ENCODE assay signal across 9 cellular contexts in genomic region chr3:119524931-119525662, GRCh38. TPM values are rescaled to one million over a fixed set of nuclear protein-coding genes. Genes with fewer than 3 reads are reported as not detected.
DNase-seq lines count a peak whose midpoint lies in the region; ATAC-seq and TF ChIP-seq lines count a peak whose summit lies in the region.
"Had no signal": no experiment of that assay in that cellular context is flagged by ENCODE, and none has a peak within 500 bp of the region (broad histone marks: within the 10 kb centered on the region; RNA-seq: fewer than 3 reads in every experiment).

No MANE protein-coding gene starts in this region.

- no TSS peak for BruUV-seq in Calu3 (replicated peaks; lab: Mats Ljungman, UMichigan)

- intact Hi-C loops in Calu3 (cut with micrococcal nuclease; ENCODE audit: unreplicated experiment): loop anchor here (1.0 to 10.0 kb wide), 2 partner anchors 33 to 160 kb away; no protein-coding TSS in a partner anchor

- in situ Hi-C loops in KBM-7 (cut with MboI; ENCODE audit: low pct_unique_long_range_greater_than_20kb, low sequenced_read_pairs) (no loop called here), G401 (cut with HindIII; ENCODE audit: low sequenced_read_pairs) (no loop called here)

- no peak for ATAC-seq in naive B cell (ENCODE audit: low read depth in 2 of 2)
- no peak for ATAC-seq in HG02623 (IDR thresholded peaks at IDR 0.05; ENCODE audit: unreplicated experiment)
- no peak for ATAC-seq in GM18909 (IDR thresholded peaks at IDR 0.05; ENCODE audit: poor library complexity, unreplicated experiment)

- no peak for TF ChIP-seq CTCF in Calu3 (IDR thresholded peaks at IDR 0.05; ENCODE audit: unreplicated experiment)

- H3K27ac Mint-ChIP-seq in Calu3 (ENCODE audit: unreplicated experiment) (no peak overlapping the region), naive B cell (peak overlapping the region in 4 of 6 donors; percentile 13 to 67 (median 22))

- H3K4me3 Mint-ChIP-seq in Calu3 (ENCODE audit: low read depth, unreplicated experiment): no peak overlapping the region
- H3K4me3 Mint-ChIP-seq in naive B cell: no peak overlapping the region

- H3K36me3 Mint-ChIP-seq in Calu3 (ENCODE audit: insufficient read depth, unreplicated experiment): no peaks in the 10 kb centered on the region
- H3K36me3 Mint-ChIP-seq in naive B cell: peaks cover 8 to 9% of the 10 kb centered on the region in 2 donors

- H3K27me3 Mint-ChIP-seq in Calu3 (ENCODE audit: unreplicated experiment) (no peaks in the 10 kb centered on the region), naive B cell (no peaks in the 10 kb centered on the region)

- H3K4me1 Mint-ChIP-seq in Calu3 (ENCODE audit: low read depth, unreplicated experiment): no peaks in the 10 kb centered on the region
- H3K4me1 Mint-ChIP-seq in naive B cell: peaks cover 0 to under 1% (median 0%) of the 10 kb centered on the region in 3 donors

- no peaks in the 10 kb centered on the region for H3K9me3 Mint-ChIP-seq in Calu3 (ENCODE audit: low read depth, unreplicated experiment)
- H3K9me3 Mint-ChIP-seq in naive B cell: peaks cover 0 to 2% (median 0%) of the 10 kb centered on the region in 7 donors

- CTCF ChIA-PET in Calu3 (lab: Charles Lee): interaction anchor here (0.6 to 1.1 kb wide), 2 partner anchors 27 to 687 kb away, joined by 3 read pairs; partner anchors contain the start of gene TIMMDC1

- DNase-seq in Calu3 (peak; percentile 2), KBM-7 (peak; percentile 44), cerebellar cortex (ENCODE audit: low spot score) (peak; percentile 6), naive B cell (no peak), G401 (ENCODE audit: low spot score) (no peak), hepatic stellate cell (ENCODE audit: low spot score) (no peak)
- DNase-seq: activated CD8-positive, alpha-beta memory T cell treated with anti-CD3 and anti-CD28 coated beads, Interleukin-2, amount 50 U/mL, for 48 hours had no signal

RNA-seq across cellular contexts. Expression of gene TIMMDC1, which starts 26.8 kb away (rescaled TPM):
- total RNA-seq in Calu3 (2022): 82.1 and 84.1 TPM in 2 replicates
- 10 to 100 TPM; 57.3 to 77.6 (median 64.2) TPM for polyA plus RNA-seq in naive B cell (ENCODE audit: low read depth in 6 of 6)
- total RNA-seq in G401 (2014; rRNA removed; shearing (Covaris generic)): 62.2 and 69.2 TPM in 2 replicates

RNA-seq across cellular contexts. Expression of gene CD80, which starts 34.3 kb away (rescaled TPM):
- total RNA-seq in Calu3 (2022): not detected in 2 replicates
- 1 to 10 TPM in 1 of 6 donors, under 1 TPM in 4, not detected in 1; 0.60 to 1.1 (median 0.94) TPM for polyA plus RNA-seq in naive B cell (ENCODE audit: low read depth in 6 of 6)
- total RNA-seq in G401 (2014; rRNA removed; shearing (Covaris generic)): not detected in 2 replicates

RNA-seq across cellular contexts. Expression of gene ADPRH, which starts 54.2 kb away (rescaled TPM):
- total RNA-seq in Calu3 (2022): 1.8 and 2.4 TPM in 2 replicates
- 10 to 100 TPM; 10.4 to 16.8 (median 14.4) TPM for polyA plus RNA-seq in naive B cell (ENCODE audit: low read depth in 6 of 6)
- not detected in 2 replicates for total RNA-seq in G401 (2014; rRNA removed; shearing (Covaris generic))

RNA-seq across cellular contexts. Expression of gene POGLUT1, which starts 56.3 kb away (rescaled TPM):
- 10.3 and 13.3 TPM in 2 replicates for total RNA-seq in Calu3 (2022)
- 10 to 100 TPM; 12.4 to 29.1 (median 22.2) TPM for polyA plus RNA-seq in naive B cell (ENCODE audit: low read depth in 6 of 6)
- total RNA-seq in G401 (2014; rRNA removed; shearing (Covaris generic)): 5.5 and 31.4 TPM in 2 replicates

Comparison
In these comparisons a context has a peak if more than half of its experiments do, and no peak if none do; other contexts are left out.
1. DNase-seq: peak in Calu3 (single experiment), KBM-7 (single experiment) and cerebellar cortex (single experiment); none in naive B cell (single experiment), G401 (single experiment) and hepatic stellate cell (single experiment).